ENCODE assay signal across 3 cellular contexts in genomic region chr6:73254323-73254722, GRCh38. TPM values are rescaled to one million over a fixed set of nuclear protein-coding genes. Genes with fewer than 3 reads are reported as not detected.
"Had no signal": no experiment of that assay in that cellular context is flagged by ENCODE, and none has a peak within 500 bp of the region (broad histone marks: within the 10 kb centered on the region; RNA-seq: fewer than 3 reads in every experiment).

No MANE protein-coding gene starts in this region.

RNA-seq across cellular contexts. Expression of gene KHDC1L, which starts 29.0 kb away (rescaled TPM):
- total RNA-seq: LHCN-M2, M059J, NCI-H460 had no signal
